In the genomic region with DNA sequence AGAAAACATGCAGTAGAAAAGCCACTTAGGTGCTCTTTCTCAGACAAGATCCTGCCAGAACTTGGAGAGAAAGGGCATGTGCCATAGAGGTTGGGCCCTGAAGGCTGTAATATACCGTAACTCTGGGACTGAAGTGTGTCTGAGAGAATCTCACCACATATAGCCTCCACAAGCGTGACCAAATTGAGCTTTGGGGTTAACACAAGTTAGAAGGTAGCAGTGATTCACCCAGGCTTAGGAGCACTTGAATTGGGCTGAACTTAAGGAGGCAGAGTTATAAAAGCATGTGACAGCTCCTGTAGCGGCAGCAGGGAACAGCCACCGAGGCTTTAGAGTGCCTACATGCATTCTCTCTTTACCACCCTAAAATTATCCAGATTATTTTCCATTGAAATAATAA, we compare ENCODE assay signal across 1 cellular context.
TF ChIP-seq lines count a peak whose summit lies in the region.

No MANE protein-coding gene starts in this region.

TF ChIP-seq in GM23338, 12 proteins besides CTCF, POLR2A, EP300 and RAD21 (continued from another document):
- TF ChIP-seq, protein P1, sequence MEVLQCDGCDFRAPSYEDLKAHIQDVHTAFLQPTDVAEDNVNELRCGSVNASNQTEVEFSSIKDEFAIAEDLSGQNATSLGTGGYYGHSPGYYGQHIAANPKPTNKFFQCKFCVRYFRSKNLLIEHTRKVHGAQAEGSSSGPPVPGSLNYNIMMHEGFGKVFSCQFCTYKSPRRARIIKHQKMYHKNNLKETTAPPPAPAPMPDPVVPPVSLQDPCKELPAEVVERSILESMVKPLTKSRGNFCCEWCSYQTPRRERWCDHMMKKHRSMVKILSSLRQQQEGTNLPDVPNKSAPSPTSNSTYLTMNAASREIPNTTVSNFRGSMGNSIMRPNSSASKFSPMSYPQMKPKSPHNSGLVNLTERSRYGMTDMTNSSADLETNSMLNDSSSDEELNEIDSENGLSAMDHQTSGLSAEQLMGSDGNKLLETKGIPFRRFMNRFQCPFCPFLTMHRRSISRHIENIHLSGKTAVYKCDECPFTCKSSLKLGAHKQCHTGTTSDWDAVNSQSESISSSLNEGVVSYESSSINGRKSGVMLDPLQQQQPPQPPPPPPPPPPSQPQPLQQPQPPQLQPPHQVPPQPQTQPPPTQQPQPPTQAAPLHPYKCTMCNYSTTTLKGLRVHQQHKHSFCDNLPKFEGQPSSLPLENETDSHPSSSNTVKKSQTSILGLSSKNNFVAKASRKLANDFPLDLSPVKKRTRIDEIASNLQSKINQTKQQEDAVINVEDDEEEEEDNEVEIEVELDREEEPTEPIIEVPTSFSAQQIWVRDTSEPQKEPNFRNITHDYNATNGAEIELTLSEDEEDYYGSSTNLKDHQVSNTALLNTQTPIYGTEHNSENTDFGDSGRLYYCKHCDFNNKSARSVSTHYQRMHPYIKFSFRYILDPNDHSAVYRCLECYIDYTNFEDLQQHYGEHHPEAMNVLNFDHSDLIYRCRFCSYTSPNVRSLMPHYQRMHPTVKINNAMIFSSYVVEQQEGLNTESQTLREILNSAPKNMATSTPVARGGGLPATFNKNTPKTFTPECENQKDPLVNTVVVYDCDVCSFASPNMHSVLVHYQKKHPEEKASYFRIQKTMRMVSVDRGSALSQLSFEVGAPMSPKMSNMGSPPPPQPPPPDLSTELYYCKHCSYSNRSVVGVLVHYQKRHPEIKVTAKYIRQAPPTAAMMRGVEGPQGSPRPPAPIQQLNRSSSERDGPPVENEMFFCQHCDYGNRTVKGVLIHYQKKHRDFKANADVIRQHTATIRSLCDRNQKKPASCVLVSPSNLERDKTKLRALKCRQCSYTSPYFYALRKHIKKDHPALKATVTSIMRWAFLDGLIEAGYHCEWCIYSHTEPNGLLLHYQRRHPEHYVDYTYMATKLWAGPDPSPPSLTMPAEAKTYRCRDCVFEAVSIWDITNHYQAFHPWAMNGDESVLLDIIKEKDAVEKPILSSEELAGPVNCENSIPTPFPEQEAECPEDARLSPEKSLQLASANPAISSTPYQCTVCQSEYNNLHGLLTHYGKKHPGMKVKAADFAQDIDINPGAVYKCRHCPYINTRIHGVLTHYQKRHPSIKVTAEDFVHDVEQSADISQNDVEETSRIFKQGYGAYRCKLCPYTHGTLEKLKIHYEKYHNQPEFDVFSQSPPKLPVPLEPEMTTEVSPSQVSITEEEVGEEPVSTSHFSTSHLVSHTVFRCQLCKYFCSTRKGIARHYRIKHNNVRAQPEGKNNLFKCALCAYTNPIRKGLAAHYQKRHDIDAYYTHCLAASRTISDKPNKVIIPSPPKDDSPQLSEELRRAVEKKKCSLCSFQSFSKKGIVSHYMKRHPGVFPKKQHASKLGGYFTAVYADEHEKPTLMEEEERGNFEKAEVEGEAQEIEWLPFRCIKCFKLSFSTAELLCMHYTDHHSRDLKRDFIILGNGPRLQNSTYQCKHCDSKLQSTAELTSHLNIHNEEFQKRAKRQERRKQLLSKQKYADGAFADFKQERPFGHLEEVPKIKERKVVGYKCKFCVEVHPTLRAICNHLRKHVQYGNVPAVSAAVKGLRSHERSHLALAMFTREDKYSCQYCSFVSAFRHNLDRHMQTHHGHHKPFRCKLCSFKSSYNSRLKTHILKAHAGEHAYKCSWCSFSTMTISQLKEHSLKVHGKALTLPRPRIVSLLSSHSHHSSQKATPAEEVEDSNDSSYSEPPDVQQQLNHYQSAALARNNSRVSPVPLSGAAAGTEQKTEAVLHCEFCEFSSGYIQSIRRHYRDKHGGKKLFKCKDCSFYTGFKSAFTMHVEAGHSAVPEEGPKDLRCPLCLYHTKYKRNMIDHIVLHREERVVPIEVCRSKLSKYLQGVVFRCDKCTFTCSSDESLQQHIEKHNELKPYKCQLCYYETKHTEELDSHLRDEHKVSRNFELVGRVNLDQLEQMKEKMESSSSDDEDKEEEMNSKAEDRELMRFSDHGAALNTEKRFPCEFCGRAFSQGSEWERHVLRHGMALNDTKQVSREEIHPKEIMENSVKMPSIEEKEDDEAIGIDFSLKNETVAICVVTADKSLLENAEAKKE (CRISPR knock-in tag; IDR thresholded peaks at IDR 0.05) = no peak
- TF ChIP-seq ZNF114 (CRISPR knock-in tag; IDR thresholded peaks at IDR 0.05) (no peak), NANOG (IDR thresholded peaks at IDR 0.05; ENCODE audit: borderline replicate concordance) (no peak)
- TF ChIP-seq, protein P2, sequence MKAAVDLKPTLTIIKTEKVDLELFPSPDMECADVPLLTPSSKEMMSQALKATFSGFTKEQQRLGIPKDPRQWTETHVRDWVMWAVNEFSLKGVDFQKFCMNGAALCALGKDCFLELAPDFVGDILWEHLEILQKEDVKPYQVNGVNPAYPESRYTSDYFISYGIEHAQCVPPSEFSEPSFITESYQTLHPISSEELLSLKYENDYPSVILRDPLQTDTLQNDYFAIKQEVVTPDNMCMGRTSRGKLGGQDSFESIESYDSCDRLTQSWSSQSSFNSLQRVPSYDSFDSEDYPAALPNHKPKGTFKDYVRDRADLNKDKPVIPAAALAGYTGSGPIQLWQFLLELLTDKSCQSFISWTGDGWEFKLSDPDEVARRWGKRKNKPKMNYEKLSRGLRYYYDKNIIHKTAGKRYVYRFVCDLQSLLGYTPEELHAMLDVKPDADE (IDR thresholded peaks at IDR 0.05) = no peak
TF ChIP-seq in GM23338: peak in this region for 0.
